ENCODE assay signal across 11 cellular contexts in genomic region chr11:76623884-76624419, GRCh38. TPM values are rescaled to one million over a fixed set of nuclear protein-coding genes. Genes with fewer than 3 reads are reported as not detected.
"Had no signal": no experiment of that assay in that cellular context is flagged by ENCODE, and none has a peak within 500 bp of the region (broad histone marks: within the 10 kb centered on the region; RNA-seq: fewer than 3 reads in every experiment).

No MANE protein-coding gene starts in this region.

- H3K9me3 ChIP-seq: vagina had no signal

- H3K4me3 Mint-ChIP-seq: activated naive CD8-positive, alpha-beta T cell treated with anti-CD3 and anti-CD28 coated beads, Interleukin-2, amount 10 ng/mL, durations not matched to agents 7 days and 5 days; effector memory CD8-positive, alpha-beta T cell; T-helper 17 cell had no signal

- ATAC-seq: effector memory CD8-positive, alpha-beta T cell; mucosa of descending colon; naive thymus-derived CD8-positive, alpha-beta T cell; T-helper 17 cell had no signal

- DNase-seq: activated CD4-positive, alpha-beta T cell treated with anti-CD3 and anti-CD28 coated beads, Interleukin-2, amount 50 U/mL, for 1 hour; activated gamma-delta T cell; activated naive CD8-positive, alpha-beta T cell treated with anti-CD3 and anti-CD28 coated beads, Interleukin-2, amount 10 ng/mL, durations not matched to agents 7 days and 5 days; effector memory CD8-positive, alpha-beta T cell; erythroblast; hippocampal formation; mucosa of descending colon; stimulated activated CD4-positive, alpha-beta T cell treated with anti-CD3 and anti-CD28 coated beads, Interleukin-4, amount 100 ng/mL, for 4 hours; T-helper 17 cell had no signal

- H3K4me3 ChIP-seq: mucosa of descending colon, vagina had no signal

- H3K27ac Mint-ChIP-seq: activated naive CD8-positive, alpha-beta T cell treated with anti-CD3 and anti-CD28 coated beads, Interleukin-2, amount 10 ng/mL, durations not matched to agents 7 days and 5 days; effector memory CD8-positive, alpha-beta T cell; T-helper 17 cell had no signal

- H3K36me3 ChIP-seq: vagina had no signal

- H3K27me3 ChIP-seq: vagina had no signal

- H3K27ac ChIP-seq: vagina had no signal

RNA-seq across cellular contexts. Expression of gene LRRC32, which starts 46.6 kb away (rescaled TPM):
- polyA plus RNA-seq: naive thymus-derived CD8-positive, alpha-beta T cell had no signal
